1 cellular context compared by ENCODE assay signal in the genomic region with DNA sequence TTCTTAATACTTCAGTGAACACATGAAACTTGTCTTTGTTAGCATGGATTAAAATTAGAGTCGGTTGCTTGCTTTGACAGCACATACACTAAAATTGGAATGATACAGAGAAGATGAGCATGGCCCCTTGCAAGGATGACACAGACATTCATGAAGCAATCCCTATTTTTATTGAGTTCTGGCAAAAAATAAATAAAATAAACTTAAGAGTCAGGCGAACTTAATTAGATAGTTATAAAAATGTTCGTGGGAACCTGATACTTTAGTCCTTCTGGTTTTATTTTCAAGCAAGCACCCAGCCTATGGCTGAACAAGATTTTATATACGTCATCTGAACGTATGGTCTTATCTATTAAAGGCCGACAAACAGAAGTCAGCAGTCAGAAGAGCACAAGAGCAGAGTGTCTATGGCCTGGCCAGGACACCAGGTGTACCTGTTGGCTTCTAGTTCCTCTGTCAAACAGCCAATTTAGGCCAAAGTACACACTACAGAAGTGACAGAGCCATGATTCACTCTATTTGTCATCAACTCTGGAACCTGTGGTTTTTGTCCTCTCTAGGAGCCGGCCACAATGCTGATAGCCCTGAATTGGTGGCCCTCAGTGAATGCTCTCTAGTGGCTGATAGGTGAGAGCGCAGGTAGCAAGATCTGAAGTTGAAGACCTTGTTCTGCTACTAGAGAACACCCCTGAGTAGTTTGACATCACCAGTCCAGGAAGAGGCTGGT.
TF ChIP-seq lines count a peak whose summit lies in the region.

No MANE protein-coding gene starts in this region.

TF ChIP-seq in K562, 482 proteins besides CTCF, POLR2A, EP300 and RAD21 (continued from another document):
- peak; percentile 85 for TF ChIP-seq MEIS2 (IDR thresholded peaks at IDR 0.05; ENCODE audit: partially characterized antibody)
- TF ChIP-seq, protein P1, sequence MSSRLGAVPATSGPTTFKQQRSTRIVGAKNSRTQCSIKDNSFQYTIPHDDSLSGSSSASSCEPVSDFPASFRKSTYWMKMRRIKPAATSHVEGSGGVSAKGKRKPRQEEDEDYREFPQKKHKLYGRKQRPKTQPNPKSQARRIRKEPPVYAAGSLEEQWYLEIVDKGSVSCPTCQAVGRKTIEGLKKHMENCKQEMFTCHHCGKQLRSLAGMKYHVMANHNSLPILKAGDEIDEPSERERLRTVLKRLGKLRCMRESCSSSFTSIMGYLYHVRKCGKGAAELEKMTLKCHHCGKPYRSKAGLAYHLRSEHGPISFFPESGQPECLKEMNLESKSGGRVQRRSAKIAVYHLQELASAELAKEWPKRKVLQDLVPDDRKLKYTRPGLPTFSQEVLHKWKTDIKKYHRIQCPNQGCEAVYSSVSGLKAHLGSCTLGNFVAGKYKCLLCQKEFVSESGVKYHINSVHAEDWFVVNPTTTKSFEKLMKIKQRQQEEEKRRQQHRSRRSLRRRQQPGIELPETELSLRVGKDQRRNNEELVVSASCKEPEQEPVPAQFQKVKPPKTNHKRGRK (tag; IDR thresholded peaks at IDR 0.05) = no peak
- 0 out of 2 replicates have a peak, but pooled peaks have one; percentile 15 for TF ChIP-seq ARID1B (IDR thresholded peaks at IDR 0.05)
- TF ChIP-seq SMARCA4 (IDR thresholded peaks at IDR 0.05) = peak; percentile 29; the same call in 1 of the 2 replicates
- no peak for TF ChIP-seq IRF1 (CRISPR knock-in tag; IDR thresholded peaks at IDR 0.05; ENCODE audit: borderline replicate concordance)
- peak; percentile 51 to 79; a peak in 2 of 4 replicates for TF ChIP-seq FOXA3 (CRISPR knock-in tag; conservative IDR thresholded peaks at IDR 0.05 in 1 of 2, IDR thresholded peaks at IDR 0.05 in 1 of 2)
